1 cellular context compared by ENCODE assay signal in genomic region chr15:91975241-91975978, GRCh38.
TF ChIP-seq lines count a peak whose summit lies in the region.

No MANE protein-coding gene starts in this region.

TF ChIP-seq in H1, 55 proteins besides CTCF, POLR2A, EP300 and RAD21:
- TF ChIP-seq TCF12 (IDR thresholded peaks at IDR 0.05; ENCODE audit: low read depth, low read length) (no peak), BCL11A (IDR thresholded peaks at IDR 0.05; ENCODE audit: low read depth in 2 of 2, low read length in 2 of 2) (no peak)
TF ChIP-seq in H1: peak in this region for 0.
